2 cellular contexts compared by ENCODE assay signal in genomic region chr1:178232108-178232507, GRCh38.
TF ChIP-seq lines count a peak whose summit lies in the region.

No MANE protein-coding gene starts in this region.

TF ChIP-seq in HepG2, 621 proteins besides CTCF, POLR2A, EP300 and RAD21 (continued from another document):
- TF ChIP-seq KIAA2018 (CRISPR knock-in tag; IDR thresholded peaks at IDR 0.05; ENCODE audit: borderline replicate concordance) (no peak), PCBP2 (optimal IDR thresholded peaks at IDR 0.05; ENCODE audit: low read depth, low read length, poor library complexity, severe bottlenecking) (no peak)

TF ChIP-seq in WTC11, 78 proteins besides CTCF, POLR2A, EP300 and RAD21 (continued from another document):
- TF ChIP-seq MAX (CRISPR knock-in tag; IDR thresholded peaks at IDR 0.05), result no peak
